Comparison of ENCODE assay signal across 1 cellular context in genomic region chr22:20116951-20117645, GRCh38.
TF ChIP-seq lines count a peak whose summit lies in the region.

TSS of gene TRMT2A (minus strand) at chr22:20117226. CDS start at chr22:20116906, 320 bp downstream.

TF ChIP-seq in HEK293, 187 proteins besides CTCF, POLR2A, EP300 and RAD21 (continued from another document):
- TF ChIP-seq ZNF426 (tag by site-specific recombination; IDR thresholded peaks at IDR 0.05), result no peak
- TF ChIP-seq ZBTB48 (tag by site-specific recombination; IDR thresholded peaks at IDR 0.05), result peak; percentile 43; the same call in 1 of the 2 replicates
- TF ChIP-seq, protein P1, sequence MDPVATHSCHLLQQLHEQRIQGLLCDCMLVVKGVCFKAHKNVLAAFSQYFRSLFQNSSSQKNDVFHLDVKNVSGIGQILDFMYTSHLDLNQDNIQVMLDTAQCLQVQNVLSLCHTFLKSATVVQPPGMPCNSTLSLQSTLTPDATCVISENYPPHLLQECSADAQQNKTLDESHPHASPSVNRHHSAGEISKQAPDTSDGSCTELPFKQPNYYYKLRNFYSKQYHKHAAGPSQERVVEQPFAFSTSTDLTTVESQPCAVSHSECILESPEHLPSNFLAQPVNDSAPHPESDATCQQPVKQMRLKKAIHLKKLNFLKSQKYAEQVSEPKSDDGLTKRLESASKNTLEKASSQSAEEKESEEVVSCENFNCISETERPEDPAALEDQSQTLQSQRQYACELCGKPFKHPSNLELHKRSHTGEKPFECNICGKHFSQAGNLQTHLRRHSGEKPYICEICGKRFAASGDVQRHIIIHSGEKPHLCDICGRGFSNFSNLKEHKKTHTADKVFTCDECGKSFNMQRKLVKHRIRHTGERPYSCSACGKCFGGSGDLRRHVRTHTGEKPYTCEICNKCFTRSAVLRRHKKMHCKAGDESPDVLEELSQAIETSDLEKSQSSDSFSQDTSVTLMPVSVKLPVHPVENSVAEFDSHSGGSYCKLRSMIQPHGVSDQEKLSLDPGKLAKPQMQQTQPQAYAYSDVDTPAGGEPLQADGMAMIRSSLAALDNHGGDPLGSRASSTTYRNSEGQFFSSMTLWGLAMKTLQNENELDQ (tag by site-specific recombination; IDR thresholded peaks at IDR 0.05; ENCODE audit: low read depth), result no peak
- TF ChIP-seq HOXD13 (CRISPR knock-in tag; IDR thresholded peaks at IDR 0.05; ENCODE audit: borderline replicate concordance), result no peak
- peak; percentile 61; the same call in 1 of the 2 replicates for TF ChIP-seq GLI2 (tag by site-specific recombination; IDR thresholded peaks at IDR 0.05; ENCODE audit: borderline replicate concordance, low read depth)
- peak; percentile 33; the same call in 1 of the 2 replicates for TF ChIP-seq ZBTB21 (tag by site-specific recombination; IDR thresholded peaks at IDR 0.05)
- peak; percentile 49; the same call in 1 of the 2 replicates for TF ChIP-seq ZNF449 (tag by site-specific recombination; IDR thresholded peaks at IDR 0.05)
- TF ChIP-seq, protein P2, sequence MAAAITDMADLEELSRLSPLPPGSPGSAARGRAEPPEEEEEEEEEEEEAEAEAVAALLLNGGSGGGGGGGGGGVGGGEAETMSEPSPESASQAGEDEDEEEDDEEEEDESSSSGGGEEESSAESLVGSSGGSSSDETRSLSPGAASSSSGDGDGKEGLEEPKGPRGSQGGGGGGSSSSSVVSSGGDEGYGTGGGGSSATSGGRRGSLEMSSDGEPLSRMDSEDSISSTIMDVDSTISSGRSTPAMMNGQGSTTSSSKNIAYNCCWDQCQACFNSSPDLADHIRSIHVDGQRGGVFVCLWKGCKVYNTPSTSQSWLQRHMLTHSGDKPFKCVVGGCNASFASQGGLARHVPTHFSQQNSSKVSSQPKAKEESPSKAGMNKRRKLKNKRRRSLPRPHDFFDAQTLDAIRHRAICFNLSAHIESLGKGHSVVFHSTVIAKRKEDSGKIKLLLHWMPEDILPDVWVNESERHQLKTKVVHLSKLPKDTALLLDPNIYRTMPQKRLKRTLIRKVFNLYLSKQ (tag by site-specific recombination; IDR thresholded peaks at IDR 0.05; ENCODE audit: borderline replicate concordance), result no peak
- peak; percentile 83 for TF ChIP-seq SP2 (tag by site-specific recombination; IDR thresholded peaks at IDR 0.05)
- TF ChIP-seq MYNN (tag by site-specific recombination; IDR thresholded peaks at IDR 0.05; ENCODE audit: borderline replicate concordance), result no peak
- TF ChIP-seq ZNF548 (tag by site-specific recombination; IDR thresholded peaks at IDR 0.05), result no peak
- TF ChIP-seq ZNF843 (tag by site-specific recombination; IDR thresholded peaks at IDR 0.05), result peak; percentile 49; the same call in 1 of the 2 replicates
- peak; percentile 10; the same call in 1 of the 2 replicates for TF ChIP-seq GLIS2 (tag by site-specific recombination; IDR thresholded peaks at IDR 0.05)
- TF ChIP-seq ZNF350 (tag by site-specific recombination; IDR thresholded peaks at IDR 0.05), result no peak
- TF ChIP-seq ZNF561 (tag by site-specific recombination; IDR thresholded peaks at IDR 0.05; ENCODE audit: borderline replicate concordance), result peak; percentile 97
- TF ChIP-seq IKZF3 (tag by site-specific recombination; IDR thresholded peaks at IDR 0.05), result peak; percentile 90
- TF ChIP-seq ZNF639 (tag by site-specific recombination; IDR thresholded peaks at IDR 0.05), result peak; percentile 81
- TF ChIP-seq, protein P3, sequence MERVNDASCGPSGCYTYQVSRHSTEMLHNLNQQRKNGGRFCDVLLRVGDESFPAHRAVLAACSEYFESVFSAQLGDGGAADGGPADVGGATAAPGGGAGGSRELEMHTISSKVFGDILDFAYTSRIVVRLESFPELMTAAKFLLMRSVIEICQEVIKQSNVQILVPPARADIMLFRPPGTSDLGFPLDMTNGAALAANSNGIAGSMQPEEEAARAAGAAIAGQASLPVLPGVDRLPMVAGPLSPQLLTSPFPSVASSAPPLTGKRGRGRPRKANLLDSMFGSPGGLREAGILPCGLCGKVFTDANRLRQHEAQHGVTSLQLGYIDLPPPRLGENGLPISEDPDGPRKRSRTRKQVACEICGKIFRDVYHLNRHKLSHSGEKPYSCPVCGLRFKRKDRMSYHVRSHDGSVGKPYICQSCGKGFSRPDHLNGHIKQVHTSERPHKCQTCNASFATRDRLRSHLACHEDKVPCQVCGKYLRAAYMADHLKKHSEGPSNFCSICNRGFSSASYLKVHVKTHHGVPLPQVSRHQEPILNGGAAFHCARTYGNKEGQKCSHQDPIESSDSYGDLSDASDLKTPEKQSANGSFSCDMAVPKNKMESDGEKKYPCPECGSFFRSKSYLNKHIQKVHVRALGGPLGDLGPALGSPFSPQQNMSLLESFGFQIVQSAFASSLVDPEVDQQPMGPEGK (tag by site-specific recombination; IDR thresholded peaks at IDR 0.05), result peak; percentile 78
- TF ChIP-seq ZNF266 (tag by site-specific recombination; IDR thresholded peaks at IDR 0.05; ENCODE audit: low read depth), result no peak
- no peak for TF ChIP-seq ZNF133 (tag by site-specific recombination; IDR thresholded peaks at IDR 0.05)
- peak; percentile 58; the same call in 1 of the 2 replicates for TF ChIP-seq OVOL3 (tag by site-specific recombination; IDR thresholded peaks at IDR 0.05)
- TF ChIP-seq ZSCAN23 (tag by site-specific recombination; IDR thresholded peaks at IDR 0.05), result peak; percentile 83
- no peak for TF ChIP-seq ZNF701 (tag by site-specific recombination; IDR thresholded peaks at IDR 0.05)
- no peak for TF ChIP-seq ZNF221 (tag by site-specific recombination; IDR thresholded peaks at IDR 0.05; ENCODE audit: borderline replicate concordance)
- no peak for TF ChIP-seq ZNF175 (tag by site-specific recombination; IDR thresholded peaks at IDR 0.05)
- TF ChIP-seq ZNF140 (tag by site-specific recombination; IDR thresholded peaks at IDR 0.05), result no peak
- TF ChIP-seq ZNF768 (tag by site-specific recombination; IDR thresholded peaks at IDR 0.05), result no peak
- TF ChIP-seq, protein P4, sequence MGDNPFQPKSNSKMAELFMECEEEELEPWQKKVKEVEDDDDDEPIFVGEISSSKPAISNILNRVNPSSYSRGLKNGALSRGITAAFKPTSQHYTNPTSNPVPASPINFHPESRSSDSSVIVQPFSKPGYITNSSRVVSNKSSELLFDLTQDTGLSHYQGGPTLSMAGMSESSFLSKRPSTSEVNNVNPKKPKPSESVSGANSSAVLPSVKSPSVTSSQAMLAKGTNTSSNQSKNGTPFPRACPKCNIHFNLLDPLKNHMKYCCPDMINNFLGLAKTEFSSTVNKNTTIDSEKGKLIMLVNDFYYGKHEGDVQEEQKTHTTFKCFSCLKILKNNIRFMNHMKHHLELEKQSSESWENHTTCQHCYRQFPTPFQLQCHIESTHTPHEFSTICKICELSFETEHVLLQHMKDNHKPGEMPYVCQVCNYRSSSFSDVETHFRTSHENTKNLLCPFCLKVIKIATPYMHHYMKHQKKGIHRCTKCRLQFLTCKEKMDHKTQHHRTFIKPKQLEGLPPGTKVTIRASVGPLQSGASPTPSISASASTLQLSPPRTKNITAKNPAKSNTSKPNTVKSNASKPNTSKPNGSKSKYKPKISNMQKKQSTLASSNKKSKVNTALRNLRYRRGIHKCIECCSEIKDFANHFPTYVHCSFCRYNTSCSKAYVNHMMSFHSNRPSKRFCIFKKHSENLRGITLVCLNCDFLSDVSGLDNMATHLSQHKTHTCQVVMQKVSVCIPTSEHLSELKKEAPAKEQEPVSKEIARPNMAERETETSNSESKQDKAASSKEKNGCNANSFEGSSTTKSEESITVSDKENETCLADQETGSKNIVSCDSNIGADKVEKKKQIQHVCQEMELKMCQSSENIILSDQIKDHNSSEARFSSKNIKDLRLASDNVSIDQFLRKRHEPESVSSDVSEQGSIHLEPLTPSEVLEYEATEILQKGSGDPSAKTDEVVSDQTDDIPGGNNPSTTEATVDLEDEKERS (tag by site-specific recombination; IDR thresholded peaks at IDR 0.05), result no peak
- peak; percentile 62; the same call in 1 of the 2 replicates for TF ChIP-seq ZNF398 (tag by site-specific recombination; IDR thresholded peaks at IDR 0.05)
- no peak for TF ChIP-seq ZNF157 (tag by site-specific recombination; IDR thresholded peaks at IDR 0.05)
- no peak for TF ChIP-seq ZFP41 (tag by site-specific recombination; IDR thresholded peaks at IDR 0.05; ENCODE audit: borderline replicate concordance)
- TF ChIP-seq ZNF354C (tag by site-specific recombination; IDR thresholded peaks at IDR 0.05; ENCODE audit: borderline replicate concordance, low read depth), result no peak
- TF ChIP-seq ZNF791 (tag by site-specific recombination; IDR thresholded peaks at IDR 0.05), result no peak
- TF ChIP-seq TCF7L2 (IDR thresholded peaks at IDR 0.05; ENCODE audit: borderline replicate concordance, low read depth, low read length), result no peak
- no peak for TF ChIP-seq ZNF169 (tag by site-specific recombination; IDR thresholded peaks at IDR 0.05)
- TF ChIP-seq SCRT2 (tag by site-specific recombination; IDR thresholded peaks at IDR 0.05), result no peak
- TF ChIP-seq, protein P5, sequence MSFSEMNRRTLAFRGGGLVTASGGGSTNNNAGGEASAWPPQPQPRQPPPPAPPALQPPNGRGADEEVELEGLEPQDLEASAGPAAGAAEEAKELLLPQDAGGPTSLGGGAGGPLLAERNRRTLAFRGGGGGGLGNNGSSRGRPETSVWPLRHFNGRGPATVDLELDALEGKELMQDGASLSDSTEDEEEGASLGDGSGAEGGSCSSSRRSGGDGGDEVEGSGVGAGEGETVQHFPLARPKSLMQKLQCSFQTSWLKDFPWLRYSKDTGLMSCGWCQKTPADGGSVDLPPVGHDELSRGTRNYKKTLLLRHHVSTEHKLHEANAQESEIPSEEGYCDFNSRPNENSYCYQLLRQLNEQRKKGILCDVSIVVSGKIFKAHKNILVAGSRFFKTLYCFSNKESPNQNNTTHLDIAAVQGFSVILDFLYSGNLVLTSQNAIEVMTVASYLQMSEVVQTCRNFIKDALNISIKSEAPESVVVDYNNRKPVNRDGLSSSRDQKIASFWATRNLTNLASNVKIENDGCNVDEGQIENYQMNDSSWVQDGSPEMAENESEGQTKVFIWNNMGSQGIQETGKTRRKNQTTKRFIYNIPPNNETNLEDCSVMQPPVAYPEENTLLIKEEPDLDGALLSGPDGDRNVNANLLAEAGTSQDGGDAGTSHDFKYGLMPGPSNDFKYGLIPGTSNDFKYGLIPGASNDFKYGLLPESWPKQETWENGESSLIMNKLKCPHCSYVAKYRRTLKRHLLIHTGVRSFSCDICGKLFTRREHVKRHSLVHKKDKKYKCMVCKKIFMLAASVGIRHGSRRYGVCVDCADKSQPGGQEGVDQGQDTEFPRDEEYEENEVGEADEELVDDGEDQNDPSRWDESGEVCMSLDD (tag by site-specific recombination; IDR thresholded peaks at IDR 0.05), result no peak
- TF ChIP-seq ZSCAN4 (tag by site-specific recombination; IDR thresholded peaks at IDR 0.05), result no peak
- TF ChIP-seq OSR2 (tag by site-specific recombination; IDR thresholded peaks at IDR 0.05), result no peak
- no peak for TF ChIP-seq ZNF558 (tag by site-specific recombination; IDR thresholded peaks at IDR 0.05)
- TF ChIP-seq ZBTB26 (tag by site-specific recombination; optimal IDR thresholded peaks at IDR 0.05), result peak; percentile 100
- no peak for TF ChIP-seq ZNF16 (tag by site-specific recombination; IDR thresholded peaks at IDR 0.05; ENCODE audit: low read depth)
